In genomic region chr11:71120346-71120963, GRCh38 we compare ENCODE assay signal across 9 cellular contexts.
DNase-seq lines count a peak whose midpoint lies in the region; ATAC-seq lines count a peak whose summit lies in the region.
"Had no signal": no experiment of that assay in that cellular context is flagged by ENCODE, and none has a peak within 500 bp of the region (broad histone marks: within the 10 kb centered on the region; RNA-seq: fewer than 3 reads in every experiment).

No MANE protein-coding gene starts in this region.

- intact Hi-C loops in Right ventricle myocardium inferior (cut with DNase I) (no loop called here), left cardiac atrium (cut with DNase I) (loop anchor here in 1 of 2 donors (10.0 kb wide), 1 partner anchor 184 kb away; no protein-coding TSS in a partner anchor)

- ATAC-seq in Right ventricle myocardium inferior (peak; percentile 28), left cardiac atrium (no peak), GM21360 (IDR thresholded peaks at IDR 0.05; ENCODE audit: unreplicated experiment) (no peak), GM21786 (IDR thresholded peaks at IDR 0.05; ENCODE audit: unreplicated experiment) (no peak), HG02970 (IDR thresholded peaks at IDR 0.05; ENCODE audit: low FRiP score, unreplicated experiment) (no peak)

- DNase-seq in Right ventricle myocardium inferior (ENCODE audit: missing footprints) (no peak), left cardiac atrium (no peak), NCI-H748 (lab: John Stamatoyannopoulos, UW; ENCODE audit: unreplicated experiment) (peak; percentile 53), glomerular visceral epithelial cell (ENCODE audit: extremely low spot score) (peak; percentile 43), DMS114 treated with DMSO at 0.1 percent for 48 hours (lab: John Stamatoyannopoulos, UW; ENCODE audit: unreplicated experiment) (no peak)
- DNase-seq: T-helper 1 cell had no signal

Comparison
In these comparisons a context has a peak if more than half of its experiments do, and no peak if none do; other contexts are left out.
1. DNase-seq: peak in NCI-H748 (single experiment) and glomerular visceral epithelial cell (single experiment); none in Right ventricle myocardium inferior (single experiment), left cardiac atrium (single experiment) and DMS114 treated with DMSO at 0.1 percent for 48 hours (single experiment).